ENCODE assay signal across 27 cellular contexts in genomic region chr9:132995121-132995420, GRCh38. TPM values are rescaled to one million over a fixed set of nuclear protein-coding genes. Genes with fewer than 3 reads are reported as not detected.
"Had no signal": no experiment of that assay in that cellular context is flagged by ENCODE, and none has a peak within 500 bp of the region (broad histone marks: within the 10 kb centered on the region; RNA-seq: fewer than 3 reads in every experiment).

No MANE protein-coding gene starts in this region.

- H3K36me3 Mint-ChIP-seq: activated naive CD8-positive, alpha-beta T cell; naive thymus-derived CD4-positive, alpha-beta T cell; stimulated activated effector memory CD8-positive, alpha-beta T cell treated with anti-CD3 and anti-CD28 coated beads, Interleukin-12 subunit alpha, Interleukin-12 subunit beta, amount 100 ng/mL, for 72 hours had no signal

- H3K4me3 ChIP-seq: adrenal gland, colonic mucosa, left lung, lung, stomach, upper lobe of left lung had no signal

- H3K27ac ChIP-seq: adrenal gland, colonic mucosa, left lung, stomach, upper lobe of left lung, WERI-Rb-1 had no signal

- H3K27ac Mint-ChIP-seq: activated naive CD8-positive, alpha-beta T cell; activated T-cell treated with anti-CD3 and anti-CD28 coated beads, Interleukin-2, amount 50 U/mL, for 24 hours; activated T-helper 17 cell treated with anti-CD3 and anti-CD28 coated beads, Interleukin-2, amount 50 U/mL, for 72 hours; progenitor cell of endocrine pancreas had no signal

- H3K9me3 ChIP-seq: adrenal gland, breast epithelium, colonic mucosa, left lung, stomach, upper lobe of left lung had no signal

- H3K9me3 Mint-ChIP-seq: activated T-cell treated with anti-CD3 and anti-CD28 coated beads, Interleukin-2, amount 50 U/mL, for 24 hours; activated T-helper 17 cell treated with anti-CD3 and anti-CD28 coated beads, Interleukin-2, amount 50 U/mL, for 72 hours; central memory CD8-positive, alpha-beta T cell; stimulated activated effector memory CD8-positive, alpha-beta T cell treated with anti-CD3 and anti-CD28 coated beads, Interleukin-12 subunit alpha, Interleukin-12 subunit beta, amount 100 ng/mL, for 72 hours had no signal

- DNase-seq: activated CD4-positive, alpha-beta T cell treated with anti-CD3 and anti-CD28 coated beads for 1 hour; activated CD8-positive, alpha-beta memory T cell treated with anti-CD3 and anti-CD28 coated beads for 24 hours; activated CD8-positive, alpha-beta memory T cell treated with anti-CD3 and anti-CD28 coated beads, Interleukin-2, amount 50 U/mL, for 4 hours; activated T-cell treated with anti-CD3 and anti-CD28 coated beads, Interleukin-2, amount 50 U/mL, for 24 hours; adrenal gland; foreskin melanocyte; kidney glomerular epithelial cell; naive thymus-derived CD4-positive, alpha-beta T cell; retina; stimulated activated CD4-positive, alpha-beta T cell treated with anti-CD3 and anti-CD28 coated beads, Interleukin-1b, Interleukin-23, amount 100 ng/mL, for 48 hours; T-helper 1 cell; WERI-Rb-1 had no signal

- H3K4me1 ChIP-seq: adrenal gland, colonic mucosa had no signal

- H3K4me1 Mint-ChIP-seq: activated T-helper 17 cell treated with anti-CD3 and anti-CD28 coated beads, Interleukin-2, amount 50 U/mL, for 72 hours had no signal

- H3K4me3 Mint-ChIP-seq: activated T-cell treated with anti-CD3 and anti-CD28 coated beads, Interleukin-2, amount 50 U/mL, for 24 hours; activated T-helper 17 cell treated with anti-CD3 and anti-CD28 coated beads, Interleukin-2, amount 50 U/mL, for 72 hours; central memory CD8-positive, alpha-beta T cell; neural crest cell; stimulated activated effector memory CD8-positive, alpha-beta T cell treated with anti-CD3 and anti-CD28 coated beads, Interleukin-12 subunit alpha, Interleukin-12 subunit beta, amount 100 ng/mL, for 72 hours had no signal

- H3K27me3 ChIP-seq: adrenal gland, breast epithelium, upper lobe of left lung had no signal

- H3K36me3 ChIP-seq: adrenal gland, breast epithelium, colonic mucosa, left lung, stomach, upper lobe of left lung, WERI-Rb-1 had no signal

RNA-seq across cellular contexts. Expression of gene GFI1B, which starts 16.6 kb away (rescaled TPM):
- total RNA-seq: activated T-helper 17 cell treated with anti-CD3 and anti-CD28 coated beads, Interleukin-2, amount 50 U/mL, for 72 hours; astrocyte; breast epithelium; epithelial cell of proximal tubule; neural crest cell; osteoblast had no signal
- polyA plus RNA-seq: naive thymus-derived CD4-positive, alpha-beta T cell; stomach had no signal
